In the genomic region with DNA sequence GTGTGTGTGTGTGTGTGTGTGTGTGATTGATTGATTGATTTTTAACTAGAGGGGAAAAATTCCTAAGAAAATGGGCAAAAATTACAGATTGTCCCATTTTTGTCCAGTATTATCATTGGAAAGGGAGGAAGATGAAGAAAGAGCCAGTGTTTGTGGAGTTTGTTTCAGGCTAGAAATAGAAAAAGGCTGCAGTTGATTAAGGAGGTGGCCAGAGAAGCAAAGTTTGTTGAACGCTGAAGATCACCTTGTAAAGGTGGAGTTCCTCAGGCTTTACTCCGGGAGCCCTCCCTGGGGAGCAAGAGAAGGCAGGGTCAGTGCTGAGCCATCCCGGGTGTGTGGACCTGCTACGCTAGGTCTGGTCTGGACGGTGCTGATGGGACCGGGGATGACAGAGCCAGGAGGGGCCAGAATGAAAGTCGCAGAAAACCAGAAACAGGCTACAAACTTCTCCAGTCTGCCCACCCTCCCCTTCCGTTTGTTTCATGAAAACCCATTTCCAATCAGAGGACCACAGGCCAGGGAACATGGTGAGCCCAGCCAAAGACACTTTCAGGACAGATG, we compare ENCODE assay signal across 1 cellular context.
TF ChIP-seq lines count a peak whose summit lies in the region.

No MANE protein-coding gene starts in this region.

TF ChIP-seq in endothelial cell of umbilical vein, 7 proteins besides CTCF, POLR2A, EP300 and RAD21:
- TF ChIP-seq MYC (IDR thresholded peaks at IDR 0.05; ENCODE audit: low read depth, low read length) (no peak), EZH2 (IDR thresholded peaks at IDR 0.05; ENCODE audit: borderline replicate concordance, low read depth, low read length, severe bottlenecking) (peak; percentile 65)
